Comparison of ENCODE assay signal across 21 cellular contexts in the genomic region with DNA sequence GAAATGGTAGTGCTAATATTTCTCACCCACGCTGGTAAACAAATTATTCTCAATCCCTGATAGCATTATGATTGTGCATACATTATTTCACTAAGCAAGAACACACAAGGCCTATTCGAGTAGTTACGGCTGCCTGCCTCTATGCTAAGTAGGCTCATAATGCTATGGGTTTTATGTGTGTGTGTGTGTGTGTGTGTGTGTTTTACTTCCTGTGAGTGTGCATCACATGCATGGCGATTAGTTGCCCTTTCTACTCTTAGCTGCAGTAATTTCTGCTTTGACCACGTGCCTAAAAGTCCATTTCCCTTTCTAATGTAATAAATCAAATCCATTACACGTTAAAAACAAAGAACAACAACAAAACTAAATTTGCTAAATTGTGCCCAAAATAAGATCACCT.
"Had no signal": no experiment of that assay in that cellular context is flagged by ENCODE, and none has a peak within 500 bp of the region (broad histone marks: within the 10 kb centered on the region; RNA-seq: fewer than 3 reads in every experiment).

No MANE protein-coding gene starts in this region.

- H3K4me1 ChIP-seq: upper lobe of right lung had no signal

- H3K9me3 ChIP-seq: heart right ventricle, lower lobe of right lung, sigmoid colon, upper lobe of right lung had no signal

- H3K4me3 Mint-ChIP-seq: activated CD4-positive, alpha-beta memory T cell treated with anti-CD3 and anti-CD28 coated beads, Interleukin-2, amount 10 ng/mL, durations not matched to agents 7 days and 5 days; activated naive CD8-positive, alpha-beta T cell treated with anti-CD3 and anti-CD28 coated beads, Interleukin-2, amount 10 ng/mL, durations not matched to agents 7 days and 5 days; activated T-helper 17 cell treated with anti-CD3 and anti-CD28 coated beads, Interleukin-2, amount 50 U/mL, for 72 hours; immature natural killer cell; mesothelial cell of epicardium; nephron; stimulated activated memory B cell treated with anti-CD40 and anti-IgM and Interleukin-4, amounts not matched to agents 10 μg/mL and 1 μg/mL and 100 μg/mL, for 72 hours; T-helper 2 cell treated with Interferon-gamma antibody and Interleukin-4, amounts not matched to agents 5 μg/mL and 100 μg/mL, for 36 hours had no signal

- H3K27ac ChIP-seq: cardiac muscle cell, dorsolateral prefrontal cortex, heart right ventricle, lower lobe of right lung, sigmoid colon, upper lobe of right lung had no signal

- H3K4me1 Mint-ChIP-seq: activated CD4-positive, alpha-beta memory T cell treated with anti-CD3 and anti-CD28 coated beads, Interleukin-2, amount 10 ng/mL, durations not matched to agents 7 days and 5 days; activated naive CD8-positive, alpha-beta T cell treated with anti-CD3 and anti-CD28 coated beads, Interleukin-2, amount 10 ng/mL, durations not matched to agents 7 days and 5 days; nephron had no signal

- ATAC-seq: activated T-helper 17 cell treated with anti-CD3 and anti-CD28 coated beads, Interleukin-2, amount 50 U/mL, for 72 hours; heart right ventricle; lower lobe of right lung; stimulated activated memory B cell treated with anti-CD40 and anti-IgM and Interleukin-4, amounts not matched to agents 10 μg/mL and 1 μg/mL and 100 μg/mL, for 72 hours; upper lobe of right lung had no signal

- DNase-seq: activated CD4-positive, alpha-beta memory T cell treated with anti-CD3 and anti-CD28 coated beads, Interleukin-2, amount 10 ng/mL, durations not matched to agents 7 days and 5 days; activated CD4-positive, alpha-beta T cell treated with anti-CD3 and anti-CD28 coated beads for 48 hours; activated CD4-positive, CD25-positive, alpha-beta regulatory T cell; activated naive CD4-positive, alpha-beta T cell treated with Interleukin-2 at 50 U/mL for 16 hours; activated naive CD8-positive, alpha-beta T cell treated with anti-CD3 and anti-CD28 coated beads, Interleukin-2, amount 10 ng/mL, durations not matched to agents 7 days and 5 days; activated T-cell treated with anti-CD3 and anti-CD28 coated beads, Interleukin-2, amount 50 U/mL, for 1 hour; amygdala; dorsolateral prefrontal cortex; heart right ventricle; immature natural killer cell; lower lobe of right lung; nucleus accumbens; sigmoid colon; stimulated activated CD4-positive, alpha-beta T cell treated with anti-CD3 and anti-CD28 coated beads, Interleukin-4, amount 100 ng/mL, for 4 hours; upper lobe of right lung had no signal

- H3K36me3 ChIP-seq: cardiac muscle cell, heart right ventricle, lower lobe of right lung, sigmoid colon, upper lobe of right lung had no signal

- H3K36me3 Mint-ChIP-seq: mesothelial cell of epicardium had no signal

- H3K27ac Mint-ChIP-seq: activated CD4-positive, alpha-beta memory T cell treated with anti-CD3 and anti-CD28 coated beads, Interleukin-2, amount 10 ng/mL, durations not matched to agents 7 days and 5 days; activated naive CD8-positive, alpha-beta T cell treated with anti-CD3 and anti-CD28 coated beads, Interleukin-2, amount 10 ng/mL, durations not matched to agents 7 days and 5 days; activated T-helper 17 cell treated with anti-CD3 and anti-CD28 coated beads, Interleukin-2, amount 50 U/mL, for 72 hours; mesothelial cell of epicardium; nephron; stimulated activated memory B cell treated with anti-CD40 and anti-IgM and Interleukin-4, amounts not matched to agents 10 μg/mL and 1 μg/mL and 100 μg/mL, for 72 hours; T-helper 2 cell treated with Interferon-gamma antibody and Interleukin-4, amounts not matched to agents 5 μg/mL and 100 μg/mL, for 36 hours had no signal

- H3K27me3 ChIP-seq: cardiac muscle cell, dorsolateral prefrontal cortex, heart right ventricle, sigmoid colon, upper lobe of right lung had no signal

- H3K4me3 ChIP-seq: cardiac muscle cell, dorsolateral prefrontal cortex, heart right ventricle, lower lobe of right lung, sigmoid colon, upper lobe of right lung had no signal

- H3K9me3 Mint-ChIP-seq: activated CD4-positive, alpha-beta memory T cell treated with anti-CD3 and anti-CD28 coated beads, Interleukin-2, amount 10 ng/mL, durations not matched to agents 7 days and 5 days; activated T-helper 17 cell treated with anti-CD3 and anti-CD28 coated beads, Interleukin-2, amount 50 U/mL, for 72 hours; immature natural killer cell; mesothelial cell of epicardium; nephron; stimulated activated memory B cell treated with anti-CD40 and anti-IgM and Interleukin-4, amounts not matched to agents 10 μg/mL and 1 μg/mL and 100 μg/mL, for 72 hours; T-helper 2 cell treated with Interferon-gamma antibody and Interleukin-4, amounts not matched to agents 5 μg/mL and 100 μg/mL, for 36 hours had no signal

- H3K27me3 Mint-ChIP-seq: activated CD4-positive, alpha-beta memory T cell treated with anti-CD3 and anti-CD28 coated beads, Interleukin-2, amount 10 ng/mL, durations not matched to agents 7 days and 5 days; activated naive CD8-positive, alpha-beta T cell treated with anti-CD3 and anti-CD28 coated beads, Interleukin-2, amount 10 ng/mL, durations not matched to agents 7 days and 5 days; activated T-helper 17 cell treated with anti-CD3 and anti-CD28 coated beads, Interleukin-2, amount 50 U/mL, for 72 hours; stimulated activated memory B cell treated with anti-CD40 and anti-IgM and Interleukin-4, amounts not matched to agents 10 μg/mL and 1 μg/mL and 100 μg/mL, for 72 hours had no signal
